ENCODE assay signal across 23 cellular contexts in the genomic region with DNA sequence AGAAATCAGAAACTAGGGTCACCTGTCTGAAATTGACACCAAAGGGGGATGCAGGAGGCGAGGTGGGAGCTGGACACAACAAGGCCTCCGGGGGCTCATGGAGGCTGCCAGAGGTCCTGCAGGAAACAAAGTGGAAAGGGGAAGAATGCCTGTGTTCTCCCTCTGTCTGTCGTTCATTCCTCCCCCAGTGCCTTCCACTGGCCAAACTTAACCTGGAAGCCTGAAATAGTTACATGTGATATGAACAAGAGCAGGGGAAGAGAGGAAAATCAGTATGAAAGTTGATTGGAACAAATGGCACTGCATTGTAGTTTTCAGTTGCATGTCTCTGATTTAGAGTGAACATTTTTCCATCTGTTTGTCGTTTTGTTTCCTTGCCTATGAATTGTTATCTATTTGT.
"Had no signal": no experiment of that assay in that cellular context is flagged by ENCODE, and none has a peak within 500 bp of the region (broad histone marks: within the 10 kb centered on the region; RNA-seq: fewer than 3 reads in every experiment).

No MANE protein-coding gene starts in this region.

- H3K4me3 Mint-ChIP-seq: IgD-negative memory B cell had no signal

- DNase-seq: Kasumi-1, MV-4-11, NCI-H1048, NCI-H1105, NCI-H1417, NCI-H1436 treated with DMSO at 0.1 percent for 48 hours, NCI-H1694, NCI-H187 treated with DMSO at 0.1 percent for 48 hours, NCI-H2029 treated with DMSO at 0.1 percent for 48 hours, NCI-H226, NCI-H446, NCI-H510A, NCI-H524 treated with DMSO at 0.1 percent for 48 hours, NCI-H69, NCI-H774, RPMI8226, SHP77 had no signal

- H3K27me3 Mint-ChIP-seq: IgD-negative memory B cell had no signal

- ATAC-seq: K562 had no signal

- H3K36me3 Mint-ChIP-seq: IgD-negative memory B cell had no signal

- FAIRE-seq: HTR-8/SVneo, K562, RCC 7860 had no signal

- H3K9ac ChIP-seq: KMS-11 had no signal

- H3K27ac ChIP-seq: HL-60, KMS-11 had no signal

- H3K4me2 ChIP-seq: KMS-11 had no signal

- H3K27ac Mint-ChIP-seq: IgD-negative memory B cell had no signal

- H3K4me3 ChIP-seq: K562 had no signal

- H3K4me1 Mint-ChIP-seq: IgD-negative memory B cell had no signal

- H3K9me3 Mint-ChIP-seq: IgD-negative memory B cell had no signal
